In the genomic region with DNA sequence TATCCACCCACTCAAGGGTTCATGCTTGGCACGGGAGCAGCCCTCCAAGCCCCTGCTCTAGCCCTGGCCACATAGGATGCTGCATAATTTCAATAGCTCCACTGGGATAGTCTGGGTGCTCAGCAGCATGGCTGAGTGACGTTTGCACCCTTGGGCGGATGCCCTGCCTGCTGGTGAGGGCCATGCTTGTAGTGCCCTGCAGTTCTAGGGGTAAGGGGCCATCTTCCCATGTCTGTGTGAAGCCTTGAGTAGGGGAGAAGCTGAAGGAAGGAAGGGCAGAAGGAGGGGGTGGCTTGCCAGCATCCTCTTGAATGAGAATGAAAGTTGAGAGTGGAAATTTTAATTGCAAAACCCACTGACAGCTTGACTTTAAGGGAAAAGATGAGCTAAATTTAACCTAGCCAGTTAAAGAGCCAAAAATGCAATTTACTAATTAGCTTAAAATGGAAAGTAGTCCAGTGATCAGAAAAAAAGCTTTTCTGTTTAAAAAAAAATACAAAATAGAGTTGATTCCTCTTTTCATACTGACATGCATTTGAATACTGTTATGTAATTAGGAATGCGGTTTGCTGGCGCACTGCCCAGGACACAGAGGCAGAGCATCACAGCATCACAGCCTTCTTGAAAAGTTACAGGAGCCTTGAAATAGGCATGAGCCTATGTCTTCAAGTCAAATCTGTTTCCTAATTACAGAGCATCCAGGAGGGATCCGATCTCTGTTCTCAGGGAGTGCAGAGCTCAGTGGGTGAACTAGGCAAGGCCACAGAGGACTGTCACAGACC, we compare ENCODE assay signal across 14 cellular contexts.
DNase-seq lines count a peak whose midpoint lies in the region; ATAC-seq lines count a peak whose summit lies in the region.
"Had no signal": no experiment of that assay in that cellular context is flagged by ENCODE, and none has a peak within 500 bp of the region (broad histone marks: within the 10 kb centered on the region; RNA-seq: fewer than 3 reads in every experiment).

No MANE protein-coding gene starts in this region.

- H3K27ac ChIP-seq in SK-N-MC: no peak overlapping the region
- H3K27ac ChIP-seq: A549, ascending aorta had no signal

- peaks cover 6% of the 10 kb centered on the region for H3K36me3 Mint-ChIP-seq in stimulated activated naive CD8-positive, alpha-beta T cell treated with anti-CD3 and anti-CD28 coated beads, Interleukin-15, Interleukin-2, amounts not matched to agents 100 ng/mL and 50 ng/mL, for 24 hours (ENCODE audit: low read depth)

- no peaks in the 10 kb centered on the region for H3K9me3 ChIP-seq in SK-N-MC (ENCODE audit: low read depth, low read length)
- H3K9me3 ChIP-seq: mucosa of descending colon had no signal

- no peak overlapping the region for H3K4me3 ChIP-seq in SK-N-MC
- H3K4me3 ChIP-seq: A549, ascending aorta, mucosa of descending colon had no signal

- DNase-seq in NCI-H2171 treated with DMSO at 0.1 percent for 48 hours (lab: John Stamatoyannopoulos, UW) (peak; percentile 39), NCI-H2171 (lab: John Stamatoyannopoulos, UW) (no peak), SK-N-MC (ENCODE audit: low read depth, low spot score) (peak; percentile 67), head of caudate nucleus (peak in 41 of 42 donors; percentile 31 to 82 (median 64)), T-helper 2 cell (no peak)
- DNase-seq: activated CD4-positive, alpha-beta T cell treated with anti-CD3 and anti-CD28 coated beads for 4 hours; foreskin melanocyte; OCI-M1 had no signal

- no peak overlapping the region for H3K9ac ChIP-seq in SK-N-MC (ENCODE audit: insufficient read length)

- no peaks in the 10 kb centered on the region for H3K36me3 ChIP-seq in SK-N-MC (ENCODE audit: insufficient read depth, low read length)
- H3K36me3 ChIP-seq: ascending aorta had no signal

- no peak overlapping the region for H3K27ac Mint-ChIP-seq in stimulated activated naive CD8-positive, alpha-beta T cell treated with anti-CD3 and anti-CD28 coated beads, Interleukin-15, Interleukin-2, amounts not matched to agents 100 ng/mL and 50 ng/mL, for 24 hours

- intact Hi-C loops in head of caudate nucleus (cut with DNase I): no loop called here

- H3K4me1 Mint-ChIP-seq in stimulated activated naive CD8-positive, alpha-beta T cell treated with anti-CD3 and anti-CD28 coated beads, Interleukin-15, Interleukin-2, amounts not matched to agents 100 ng/mL and 50 ng/mL, for 24 hours (ENCODE audit: low read depth): peaks cover 22% of the 10 kb centered on the region

- H3K4me3 Mint-ChIP-seq in stimulated activated naive CD8-positive, alpha-beta T cell treated with anti-CD3 and anti-CD28 coated beads, Interleukin-15, Interleukin-2, amounts not matched to agents 100 ng/mL and 50 ng/mL, for 24 hours: peak overlapping the region; percentile 8

- ATAC-seq in HG03432 (IDR thresholded peaks at IDR 0.05; ENCODE audit: unreplicated experiment) (no peak), HG03280 (IDR thresholded peaks at IDR 0.05; ENCODE audit: unreplicated experiment) (no peak)
- ATAC-seq: A549, mucosa of descending colon had no signal

- peaks cover 46% of the 10 kb centered on the region for H3K27me3 Mint-ChIP-seq in stimulated activated naive CD8-positive, alpha-beta T cell treated with anti-CD3 and anti-CD28 coated beads, Interleukin-15, Interleukin-2, amounts not matched to agents 100 ng/mL and 50 ng/mL, for 24 hours

- H3K9me3 Mint-ChIP-seq in stimulated activated naive CD8-positive, alpha-beta T cell treated with anti-CD3 and anti-CD28 coated beads, Interleukin-15, Interleukin-2, amounts not matched to agents 100 ng/mL and 50 ng/mL, for 24 hours: peaks cover 10% of the 10 kb centered on the region

Comparison
In these comparisons a context has a peak if more than half of its experiments do, and no peak if none do; other contexts are left out.
1. DNase-seq: peak in NCI-H2171 treated with DMSO at 0.1 percent for 48 hours (single experiment), SK-N-MC (single experiment) and head of caudate nucleus (41 of 42); none in NCI-H2171 (single experiment) and T-helper 2 cell (0 of 5).